18 cellular contexts compared by ENCODE assay signal in the genomic region with DNA sequence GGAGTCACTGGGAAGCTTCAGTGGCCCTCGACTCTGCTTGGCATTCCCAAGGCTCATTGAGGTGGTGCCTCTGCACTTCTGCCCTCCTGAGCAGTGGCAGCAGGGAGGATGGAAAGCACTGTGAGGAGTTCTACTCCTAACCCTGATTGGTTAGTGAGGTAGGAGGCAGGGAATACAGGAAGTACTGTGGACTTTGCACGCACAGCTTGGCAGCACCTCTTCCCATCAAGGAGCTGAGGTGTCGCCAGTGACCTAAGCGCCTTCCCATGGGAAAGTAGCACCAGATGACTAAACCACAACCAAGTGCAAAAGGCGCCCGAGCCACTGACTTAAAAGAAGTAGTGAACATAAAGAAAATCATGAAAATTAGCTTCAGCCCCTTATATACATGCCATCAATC.
A peak's percentile ranks its signal among the peaks of the same experiment; 100 is the strongest.
DNase-seq lines count a peak whose midpoint lies in the region; ATAC-seq, FAIRE-seq and TF ChIP-seq lines count a peak whose summit lies in the region.
"Had no signal": no experiment of that assay in that cellular context is flagged by ENCODE, and none has a peak within 500 bp of the region (broad histone marks: within the 10 kb centered on the region; RNA-seq: fewer than 3 reads in every experiment).

No MANE protein-coding gene starts in this region.

- H4K20me1 ChIP-seq in astrocyte (ENCODE audit: insufficient read depth, low read length) (no peaks in the 10 kb centered on the region), HepG2 (ENCODE audit: insufficient read depth, low read length) (no peaks in the 10 kb centered on the region)

- H3K36me3 ChIP-seq in astrocyte (ENCODE audit: insufficient read depth, low read length) (no peaks in the 10 kb centered on the region), HepG2 (replicated peaks in 1 of 2; ENCODE audit: control insufficient read depth in 1 of 2, insufficient read depth in 2 of 2, low read length in 2 of 2) (no peaks in the 10 kb centered on the region), small intestine (ENCODE audit: control insufficient read depth in 2 of 2, insufficient read depth in 2 of 2, low read length in 2 of 2) (no peaks in the 10 kb centered on the region)
- H3K36me3 ChIP-seq: BE2C, Peyer's patch had no signal

- H3K4me2 ChIP-seq in astrocyte (ENCODE audit: low read length) (no peak overlapping the region), HepG2 (ENCODE audit: low read depth, low read length) (no peak overlapping the region)

- no peak for TF ChIP-seq POLR2A in HepG2 (IDR thresholded peaks at IDR 0.05; ENCODE audit: insufficient read depth in 1 of 2, low read depth in 2 of 2, low read length in 2 of 2)

- no peak overlapping the region for H2AFZ ChIP-seq in astrocyte (ENCODE audit: low read depth, low read length)
- no peak overlapping the region for H2AFZ ChIP-seq in HepG2 (ENCODE audit: low read length)

- no peak overlapping the region for H3K9ac ChIP-seq in astrocyte (ENCODE audit: low read length)
- no peak overlapping the region for H3K9ac ChIP-seq in HepG2 (ENCODE audit: insufficient read depth, low read depth, low read length)

- peaks cover 8% of the 10 kb centered on the region for H3K9me3 Mint-ChIP-seq in astrocyte (ENCODE audit: unreplicated experiment)
- H3K9me3 Mint-ChIP-seq: H9 had no signal

- intact Hi-C loops in HepG2 (cut with micrococcal nuclease; ENCODE audit: unreplicated experiment): no loop called here

- DNase-seq in HT1080 (ENCODE audit: low read depth) (peak; percentile 29), astrocyte (ENCODE audit: low read depth) (peak; percentile 63), HepG2 (ENCODE audit: low spot score) (peak; percentile 45), small intestine (peak; percentile 92), COLO668 (lab: John Stamatoyannopoulos, UW; ENCODE audit: unreplicated experiment) (no peak)
- no peak for DNase-seq in activated T-cell treated with anti-CD3 and anti-CD28 coated beads, Interleukin-2, amount 50 U/mL, for 48 hours
- DNase-seq: BE2C; CD4-positive, alpha-beta memory T cell; H9; NCI-H1417; NCI-H2081; NCI-H510A treated with DMSO at 0.1 percent for 48 hours; SIG-M5 had no signal

- WGBS in HepG2 (ENCODE audit: low lambda C conversion rate): 19% methylated on average over 4 of the region's 6 CpGs
- WGBS in small intestine, 3 donors: 15 to 44% (median 38%) methylated on average over 6 of the region's 6 CpGs

- H3K9me3 ChIP-seq in astrocyte (ENCODE audit: insufficient read depth, low read depth, low read length): no peaks in the 10 kb centered on the region
- H3K9me3 ChIP-seq in HepG2 (ENCODE audit: low read length): no peaks in the 10 kb centered on the region
- no peaks in the 10 kb centered on the region for H3K9me3 ChIP-seq in small intestine (ENCODE audit: control insufficient read depth, low read depth)
- H3K9me3 ChIP-seq: BE2C, Peyer's patch had no signal

- POLR2A ChIA-PET in HepG2 (lab: Yijun Ruan, JAX): no interaction called here

- TF ChIP-seq CTCF in astrocyte (IDR thresholded peaks at IDR 0.05; ENCODE audit: insufficient read depth, low read depth, low read length): no peak
- TF ChIP-seq CTCF in HepG2 (CRISPR knock-in tag; IDR thresholded peaks at IDR 0.05): no peak

- H3K4me1 ChIP-seq in astrocyte (ENCODE audit: insufficient read depth, low read length) (peaks cover 32% of the 10 kb centered on the region), HepG2 (ENCODE audit: insufficient read depth, low read length) (peaks cover 10% of the 10 kb centered on the region), small intestine (ENCODE audit: control insufficient read depth in 2 of 2, insufficient read depth in 1 of 2, low read depth in 1 of 2, low read length in 1 of 2) (no peaks in the 10 kb centered on the region)
- H3K4me1 ChIP-seq: Peyer's patch had no signal

- no peak for TF ChIP-seq RAD21 in HepG2 (CRISPR knock-in tag; IDR thresholded peaks at IDR 0.05)

- H3K27ac ChIP-seq in astrocyte (ENCODE audit: low read depth, low read length) (no peak overlapping the region), HepG2 (ENCODE audit: extremely low read length, insufficient read depth, low read length) (no peak overlapping the region), small intestine (ENCODE audit: low read depth in 1 of 2, low read length in 1 of 2) (no peak overlapping the region)
- H3K27ac ChIP-seq: HL-60, Peyer's patch had no signal

- CTCF ChIA-PET in HepG2 (lab: Yijun Ruan, JAX; ENCODE audit: low intra/inter-chr PET ratio, low total read pairs): no interaction called here

- H3K79me2 ChIP-seq in astrocyte (ENCODE audit: insufficient read depth, low read length) (no peaks in the 10 kb centered on the region), HepG2 (ENCODE audit: insufficient read depth, low read length) (no peaks in the 10 kb centered on the region)

- H3K4me3 Mint-ChIP-seq in astrocyte (ENCODE audit: unreplicated experiment): no peak overlapping the region
- H3K4me3 Mint-ChIP-seq: CD4-positive, alpha-beta memory T cell; H9 had no signal

- ATAC-seq in HepG2: peak; percentile 78
- ATAC-seq in GM19351 (IDR thresholded peaks at IDR 0.05; ENCODE audit: unreplicated experiment): no peak
- ATAC-seq in HG03378 (IDR thresholded peaks at IDR 0.05; ENCODE audit: unreplicated experiment): no peak

- H3K27me3 ChIP-seq in astrocyte (ENCODE audit: insufficient read depth, low read length) (no peaks in the 10 kb centered on the region), HepG2 (ENCODE audit: control insufficient read depth in 1 of 2, insufficient read depth in 2 of 2, low read length in 2 of 2) (peaks cover 0 to 49% of the 10 kb centered on the region in 2 experiments; a peak in 4 of 5 replicates), small intestine (ENCODE audit: control insufficient read depth in 2 of 2, insufficient read depth in 2 of 2, low read length in 2 of 2) (peaks cover 0 to 6% of the 10 kb centered on the region in 2 donors)
- H3K27me3 ChIP-seq: BE2C had no signal

- H3K27me3 Mint-ChIP-seq in astrocyte (ENCODE audit: low read depth, unreplicated experiment): peaks cover 6% of the 10 kb centered on the region

- H3K36me3 Mint-ChIP-seq in astrocyte (ENCODE audit: low read depth, unreplicated experiment): peaks cover 3% of the 10 kb centered on the region
- H3K36me3 Mint-ChIP-seq: CD4-positive, alpha-beta memory T cell had no signal

- peaks cover 24% of the 10 kb centered on the region for H3K4me1 Mint-ChIP-seq in astrocyte (ENCODE audit: low read depth, unreplicated experiment)

- H3K27ac Mint-ChIP-seq in astrocyte (ENCODE audit: unreplicated experiment): no peak overlapping the region
- H3K27ac Mint-ChIP-seq: H9 had no signal

- H3K4me3 ChIP-seq in astrocyte (ENCODE audit: insufficient read depth, low read depth, low read length) (no peak overlapping the region), HepG2 (replicated peaks in 1 of 3; ENCODE audit: insufficient read depth in 1 of 3, low read depth in 2 of 3, low read length in 3 of 3) (no peak overlapping the region), small intestine (ENCODE audit: low read depth in 1 of 2, low read length in 2 of 2) (no peak overlapping the region)
- H3K4me3 ChIP-seq: Peyer's patch had no signal

- TF ChIP-seq EP300 in HepG2 (IDR thresholded peaks at IDR 0.05; ENCODE audit: low read depth in 2 of 2, low read length in 2 of 2) (no peak), HepG2 (CRISPR knock-in tag; IDR thresholded peaks at IDR 0.05; ENCODE audit: borderline replicate concordance) (no peak)

- no TSS peak for BruUV-seq in HepG2 (replicated peaks; lab: Mats Ljungman, UMichigan)

- FAIRE-seq in astrocyte (lab: Jason Lieb, UNC) (no peak), HepG2 (lab: Jason Lieb, UNC) (no peak), small intestine (lab: Jason Lieb, UNC) (no peak)
- FAIRE-seq: D721Med had no signal

- in situ Hi-C loops in HepG2 (cut with HindIII; ENCODE audit: extremely low pct_ligation_motif_present, low pct_unique_long_range_greater_than_20kb): no loop called here

TF ChIP-seq in HepG2, 621 proteins besides CTCF, POLR2A, EP300 and RAD21:
- TF ChIP-seq NAIF1 (CRISPR knock-in tag; IDR thresholded peaks at IDR 0.05; ENCODE audit: borderline replicate concordance): no peak
- TF ChIP-seq CAMTA2 (CRISPR knock-in tag; IDR thresholded peaks at IDR 0.05; ENCODE audit: borderline replicate concordance): no peak
- peak; percentile 41; the same call in 1 of the 2 replicates for TF ChIP-seq NFYB (CRISPR knock-in tag; IDR thresholded peaks at IDR 0.05)
- TF ChIP-seq SPEN (CRISPR knock-in tag; IDR thresholded peaks at IDR 0.05; ENCODE audit: low read depth): no peak
- TF ChIP-seq HNF4G (IDR thresholded peaks at IDR 0.05; ENCODE audit: borderline replicate concordance, low read depth, low read length): 0 out of 2 replicates have a peak, but pooled peaks have one; percentile 11
- TF ChIP-seq HNF4G (CRISPR knock-in tag; IDR thresholded peaks at IDR 0.05; ENCODE audit: borderline replicate concordance, low read depth): no peak
- peak; percentile 45; the same call in 1 of the 2 replicates for TF ChIP-seq ELF1 (CRISPR knock-in tag; IDR thresholded peaks at IDR 0.05)
- TF ChIP-seq, protein P1, sequence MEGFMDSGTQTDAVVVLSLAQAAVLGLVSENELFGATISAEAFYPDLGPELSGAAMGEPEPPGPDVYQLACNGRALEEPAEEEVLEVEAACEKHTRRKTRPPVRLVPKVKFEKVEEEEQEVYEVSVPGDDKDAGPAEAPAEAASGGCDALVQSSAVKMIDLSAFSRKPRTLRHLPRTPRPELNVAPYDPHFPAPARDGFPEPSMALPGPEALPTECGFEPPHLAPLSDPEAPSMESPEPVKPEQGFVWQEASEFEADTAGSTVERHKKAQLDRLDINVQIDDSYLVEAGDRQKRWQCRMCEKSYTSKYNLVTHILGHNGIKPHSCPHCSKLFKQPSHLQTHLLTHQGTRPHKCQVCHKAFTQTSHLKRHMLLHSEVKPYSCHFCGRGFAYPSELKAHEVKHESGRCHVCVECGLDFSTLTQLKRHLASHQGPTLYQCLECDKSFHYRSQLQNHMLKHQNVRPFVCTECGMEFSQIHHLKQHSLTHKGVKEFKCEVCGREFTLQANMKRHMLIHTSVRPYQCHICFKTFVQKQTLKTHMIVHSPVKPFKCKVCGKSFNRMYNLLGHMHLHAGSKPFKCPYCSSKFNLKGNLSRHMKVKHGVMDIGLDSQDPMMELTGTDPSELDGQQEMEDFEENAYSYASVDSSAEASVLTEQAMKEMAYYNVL (CRISPR knock-in tag; IDR thresholded peaks at IDR 0.05; ENCODE audit: borderline replicate concordance): no peak
- peak; percentile 61; the same call in 1 of the 2 replicates for TF ChIP-seq HNF4A (CRISPR knock-in tag; IDR thresholded peaks at IDR 0.05)

Comparison
In these comparisons a context has a peak if more than half of its experiments do, and no peak if none do; other contexts are left out.
1. DNase-seq: peak in HT1080 (single experiment), astrocyte (single experiment), HepG2 (single experiment) and small intestine (single experiment); none in COLO668 (single experiment) and activated T-cell treated with anti-CD3 and anti-CD28 coated beads, Interleukin-2, amount 50 U/mL, for 48 hours (0 of 2).